1 cellular context compared by ENCODE assay signal in the genomic region with DNA sequence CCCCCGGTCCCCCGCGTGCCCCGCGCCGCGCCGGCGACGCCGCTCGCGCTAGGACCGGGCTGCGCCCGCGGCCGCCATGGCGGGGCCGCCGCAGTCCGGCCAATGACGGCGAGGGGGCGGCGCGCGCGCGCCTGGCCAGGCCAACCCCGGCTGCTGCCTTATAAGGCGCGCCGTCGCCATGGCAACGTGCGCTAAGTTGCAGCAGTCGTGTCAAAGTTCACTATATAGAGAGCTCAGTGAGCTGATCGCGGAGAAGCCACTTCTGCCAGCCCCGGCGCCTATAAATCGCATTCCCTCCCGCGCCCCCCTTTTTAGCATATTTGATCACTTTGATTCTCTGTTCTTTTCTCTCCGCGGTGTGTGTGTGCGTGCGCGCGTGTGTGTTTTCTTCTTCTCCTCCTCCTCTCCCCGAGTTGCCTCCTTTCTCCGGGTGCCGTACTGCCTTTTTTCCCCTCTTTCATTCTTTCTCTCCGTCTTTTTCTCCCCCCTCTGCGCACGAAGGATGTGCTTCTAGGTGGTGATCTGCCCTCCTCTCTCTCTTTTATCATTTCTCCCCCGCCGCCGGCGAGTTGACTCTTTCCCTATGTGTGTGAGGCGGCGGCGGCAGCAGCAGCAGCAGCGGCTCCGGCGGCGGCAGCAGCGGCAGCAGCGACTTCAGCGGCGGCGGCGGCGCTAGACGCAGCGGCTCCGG.
TF ChIP-seq lines count a peak whose summit lies in the region.

A gene (plus strand): TSS at position 251 of the 691 bp plus-strand sequence. CDS start 1,406 bp downstream, outside the sequence.

TF ChIP-seq in A549, 52 proteins besides CTCF, POLR2A, EP300 and RAD21 (continued from another document):
- TF ChIP-seq, protein P1, sequence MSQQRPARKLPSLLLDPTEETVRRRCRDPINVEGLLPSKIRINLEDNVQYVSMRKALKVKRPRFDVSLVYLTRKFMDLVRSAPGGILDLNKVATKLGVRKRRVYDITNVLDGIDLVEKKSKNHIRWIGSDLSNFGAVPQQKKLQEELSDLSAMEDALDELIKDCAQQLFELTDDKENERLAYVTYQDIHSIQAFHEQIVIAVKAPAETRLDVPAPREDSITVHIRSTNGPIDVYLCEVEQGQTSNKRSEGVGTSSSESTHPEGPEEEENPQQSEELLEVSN (IDR thresholded peaks at IDR 0.05; ENCODE audit: borderline replicate concordance, low read depth), result no peak; the same call in 1 of the 2 replicates
- TF ChIP-seq CHD4 (IDR thresholded peaks at IDR 0.05; ENCODE audit: borderline replicate concordance), result no peak
- no peak for TF ChIP-seq MYC (IDR thresholded peaks at IDR 0.05; ENCODE audit: borderline replicate concordance, low read length)
- TF ChIP-seq ZSCAN20 (CRISPR knock-in tag; IDR thresholded peaks at IDR 0.05), result no peak
- TF ChIP-seq SREBF2 (IDR thresholded peaks at IDR 0.05), result no peak
- no peak for TF ChIP-seq HEYL (CRISPR knock-in tag; IDR thresholded peaks at IDR 0.05)
- no peak for TF ChIP-seq MAZ (IDR thresholded peaks at IDR 0.05; ENCODE audit: borderline replicate concordance, low read depth, low read length)
- TF ChIP-seq BHLHE40 (IDR thresholded peaks at IDR 0.05; ENCODE audit: low read depth, low read length), result no peak
- no peak for TF ChIP-seq NPAS2 (CRISPR knock-in tag; IDR thresholded peaks at IDR 0.05; ENCODE audit: borderline replicate concordance)
- TF ChIP-seq, protein P2, sequence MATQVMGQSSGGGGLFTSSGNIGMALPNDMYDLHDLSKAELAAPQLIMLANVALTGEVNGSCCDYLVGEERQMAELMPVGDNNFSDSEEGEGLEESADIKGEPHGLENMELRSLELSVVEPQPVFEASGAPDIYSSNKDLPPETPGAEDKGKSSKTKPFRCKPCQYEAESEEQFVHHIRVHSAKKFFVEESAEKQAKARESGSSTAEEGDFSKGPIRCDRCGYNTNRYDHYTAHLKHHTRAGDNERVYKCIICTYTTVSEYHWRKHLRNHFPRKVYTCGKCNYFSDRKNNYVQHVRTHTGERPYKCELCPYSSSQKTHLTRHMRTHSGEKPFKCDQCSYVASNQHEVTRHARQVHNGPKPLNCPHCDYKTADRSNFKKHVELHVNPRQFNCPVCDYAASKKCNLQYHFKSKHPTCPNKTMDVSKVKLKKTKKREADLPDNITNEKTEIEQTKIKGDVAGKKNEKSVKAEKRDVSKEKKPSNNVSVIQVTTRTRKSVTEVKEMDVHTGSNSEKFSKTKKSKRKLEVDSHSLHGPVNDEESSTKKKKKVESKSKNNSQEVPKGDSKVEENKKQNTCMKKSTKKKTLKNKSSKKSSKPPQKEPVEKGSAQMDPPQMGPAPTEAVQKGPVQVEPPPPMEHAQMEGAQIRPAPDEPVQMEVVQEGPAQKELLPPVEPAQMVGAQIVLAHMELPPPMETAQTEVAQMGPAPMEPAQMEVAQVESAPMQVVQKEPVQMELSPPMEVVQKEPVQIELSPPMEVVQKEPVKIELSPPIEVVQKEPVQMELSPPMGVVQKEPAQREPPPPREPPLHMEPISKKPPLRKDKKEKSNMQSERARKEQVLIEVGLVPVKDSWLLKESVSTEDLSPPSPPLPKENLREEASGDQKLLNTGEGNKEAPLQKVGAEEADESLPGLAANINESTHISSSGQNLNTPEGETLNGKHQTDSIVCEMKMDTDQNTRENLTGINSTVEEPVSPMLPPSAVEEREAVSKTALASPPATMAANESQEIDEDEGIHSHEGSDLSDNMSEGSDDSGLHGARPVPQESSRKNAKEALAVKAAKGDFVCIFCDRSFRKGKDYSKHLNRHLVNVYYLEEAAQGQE (IDR thresholded peaks at IDR 0.05), result no peak
- TF ChIP-seq, protein P3, sequence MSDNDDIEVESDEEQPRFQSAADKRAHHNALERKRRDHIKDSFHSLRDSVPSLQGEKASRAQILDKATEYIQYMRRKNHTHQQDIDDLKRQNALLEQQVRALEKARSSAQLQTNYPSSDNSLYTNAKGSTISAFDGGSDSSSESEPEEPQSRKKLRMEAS (IDR thresholded peaks at IDR 0.05), result no peak
- no peak for TF ChIP-seq TP53 (CRISPR knock-in tag; IDR thresholded peaks at IDR 0.05)
- no peak for TF ChIP-seq NFE2L2 (conservative IDR thresholded peaks at IDR 0.05; ENCODE audit: low read length)
- TF ChIP-seq FOXS1 (CRISPR knock-in tag; IDR thresholded peaks at IDR 0.05), result no peak
- no peak for TF ChIP-seq CHD2 (IDR thresholded peaks at IDR 0.05; ENCODE audit: low read length, partially characterized antibody)
- TF ChIP-seq KDM1A (IDR thresholded peaks at IDR 0.05; ENCODE audit: low read depth), result no peak
- no peak for TF ChIP-seq ESRRA (IDR thresholded peaks at IDR 0.05; ENCODE audit: borderline replicate concordance, low read length)
- TF ChIP-seq PHF8 (IDR thresholded peaks at IDR 0.05; ENCODE audit: borderline replicate concordance, low read depth), result peak; percentile 33; the same call in 1 of the 2 replicates
- TF ChIP-seq MAFK (IDR thresholded peaks at IDR 0.05; ENCODE audit: partially characterized antibody), result no peak
- no peak for TF ChIP-seq RARB (CRISPR knock-in tag; IDR thresholded peaks at IDR 0.05)
- TF ChIP-seq, protein P4, sequence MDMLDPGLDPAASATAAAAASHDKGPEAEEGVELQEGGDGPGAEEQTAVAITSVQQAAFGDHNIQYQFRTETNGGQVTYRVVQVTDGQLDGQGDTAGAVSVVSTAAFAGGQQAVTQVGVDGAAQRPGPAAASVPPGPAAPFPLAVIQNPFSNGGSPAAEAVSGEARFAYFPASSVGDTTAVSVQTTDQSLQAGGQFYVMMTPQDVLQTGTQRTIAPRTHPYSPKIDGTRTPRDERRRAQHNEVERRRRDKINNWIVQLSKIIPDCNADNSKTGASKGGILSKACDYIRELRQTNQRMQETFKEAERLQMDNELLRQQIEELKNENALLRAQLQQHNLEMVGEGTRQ (IDR thresholded peaks at IDR 0.05), result no peak
- TF ChIP-seq ZC3H11A (IDR thresholded peaks at IDR 0.05), result no peak
- peak; percentile 22; the same call in 1 of the 2 replicates for TF ChIP-seq GATA3 (IDR thresholded peaks at IDR 0.05; ENCODE audit: borderline replicate concordance)
- no peak for TF ChIP-seq RNF2 (IDR thresholded peaks at IDR 0.05; ENCODE audit: borderline replicate concordance, low read depth)
- TF ChIP-seq KDM5A (IDR thresholded peaks at IDR 0.05), result no peak
- TF ChIP-seq FOSL2 (IDR thresholded peaks at IDR 0.05), result no peak
- TF ChIP-seq FOSL2 (CRISPR knock-in tag; IDR thresholded peaks at IDR 0.05), result no peak
- TF ChIP-seq HDAC2 (IDR thresholded peaks at IDR 0.05), result no peak
- no peak for TF ChIP-seq CBX8 (IDR thresholded peaks at IDR 0.05)
- no peak for TF ChIP-seq JUNB (IDR thresholded peaks at IDR 0.05)
- TF ChIP-seq, protein P5, sequence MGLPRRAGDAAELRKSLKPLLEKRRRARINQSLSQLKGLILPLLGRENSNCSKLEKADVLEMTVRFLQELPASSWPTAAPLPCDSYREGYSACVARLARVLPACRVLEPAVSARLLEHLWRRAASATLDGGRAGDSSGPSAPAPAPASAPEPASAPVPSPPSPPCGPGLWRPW (IDR thresholded peaks at IDR 0.05), result no peak
